7 cellular contexts compared by ENCODE assay signal in the genomic region with DNA sequence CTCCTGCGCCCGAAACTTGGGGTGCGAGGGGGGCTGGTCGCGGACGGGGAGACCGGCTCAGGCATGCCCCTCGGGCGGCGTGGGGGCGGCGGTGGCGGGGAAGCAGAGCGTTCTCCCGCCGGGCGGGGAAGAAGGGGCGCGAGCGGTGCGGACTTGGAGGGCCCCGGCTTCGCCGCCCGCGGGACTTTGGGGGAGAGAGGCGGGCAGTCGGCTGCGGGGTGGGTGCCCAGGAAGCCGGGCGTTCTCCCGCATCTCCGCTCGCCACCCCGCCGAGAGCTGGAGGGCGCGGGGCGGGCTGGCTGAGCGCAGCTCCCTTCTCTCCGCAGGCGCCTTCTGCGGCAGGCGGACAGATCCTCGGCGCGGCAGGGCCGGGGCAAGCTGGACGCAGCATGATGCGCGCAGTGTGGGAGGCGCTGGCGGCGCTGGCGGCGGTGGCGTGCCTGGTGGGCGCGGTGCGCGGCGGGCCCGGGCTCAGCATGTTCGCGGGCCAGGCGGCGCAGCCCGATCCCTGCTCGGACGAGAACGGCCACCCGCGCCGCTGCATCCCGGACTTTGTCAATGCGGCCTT.
DNase-seq lines count a peak whose midpoint lies in the region; ATAC-seq and TF ChIP-seq lines count a peak whose summit lies in the region.

No MANE protein-coding gene starts in this region.

- no peak for TF ChIP-seq CTCF in RWPE1 (conservative IDR thresholded peaks at IDR 0.05; ENCODE audit: low read depth)

- peaks cover 63 to 65% of the 10 kb centered on the region in 2 donors for H3K27me3 Mint-ChIP-seq in effector memory CD8-positive, alpha-beta T cell

- peak overlapping the region; percentile 32 for H3K9ac ChIP-seq in mucosa of stomach (ENCODE audit: low read length)

- peak overlapping the region in 1 of 2 donors; percentile 85 for H3K27ac Mint-ChIP-seq in effector memory CD8-positive, alpha-beta T cell

- peaks cover 23% of the 10 kb centered on the region for H3K4me1 ChIP-seq in mucosa of stomach (ENCODE audit: control insufficient read depth, insufficient read depth, low read length)

- peak overlapping the region; percentile 53; the same call in 1 of the 2 replicates for H3K27ac ChIP-seq in RWPE1

- POLR2A ChIA-PET in RWPE1 (lab: Yijun Ruan, JAX; ENCODE audit: low non-redundant PET), result no interaction called here

- no peaks in the 10 kb centered on the region for H3K36me3 Mint-ChIP-seq in effector memory CD8-positive, alpha-beta T cell (ENCODE audit: insufficient read depth)

- CTCF ChIA-PET in RWPE1 (lab: Yijun Ruan, JAX), result interaction anchor here (0.6 kb wide), 1 partner anchor 707 kb away, joined by 3 read pairs; no protein-coding TSS in a partner anchor

- peaks cover 3 to 5% of the 10 kb centered on the region in 2 donors for H3K4me1 Mint-ChIP-seq in effector memory CD8-positive, alpha-beta T cell (ENCODE audit: low read depth in 2 of 2)

- H3K27me3 ChIP-seq in mucosa of stomach (ENCODE audit: control insufficient read depth, insufficient read depth, low read length), result peaks cover 41% of the 10 kb centered on the region

- ATAC-seq in GM18907 (IDR thresholded peaks at IDR 0.05; ENCODE audit: unreplicated experiment) (peak; percentile 9), GM18870 (IDR thresholded peaks at IDR 0.05; ENCODE audit: unreplicated experiment) (no peak), GM19351 (IDR thresholded peaks at IDR 0.05; ENCODE audit: unreplicated experiment) (no peak)
- no peak for ATAC-seq in effector memory CD8-positive, alpha-beta T cell (replicated peaks)

- DNase-seq in RWPE1 (ENCODE audit: low spot score), result peak; percentile 24
- no peak for DNase-seq in effector memory CD8-positive, alpha-beta T cell
- DNase-seq in NCI-H2029 treated with DMSO at 0.1 percent for 48 hours (lab: John Stamatoyannopoulos, UW), result no peak

- H3K36me3 ChIP-seq in mucosa of stomach (ENCODE audit: control insufficient read depth, insufficient read depth, low read length), result no peaks in the 10 kb centered on the region

- H3K9me3 Mint-ChIP-seq in effector memory CD8-positive, alpha-beta T cell, result no peaks in the 10 kb centered on the region

- no peaks in the 10 kb centered on the region for H3K9me3 ChIP-seq in mucosa of stomach (ENCODE audit: control insufficient read depth, low read length)

- H3K4me3 Mint-ChIP-seq in effector memory CD8-positive, alpha-beta T cell, result peak overlapping the region; percentile 85

- H3K4me3 ChIP-seq in mucosa of stomach (ENCODE audit: low read length), result no peak overlapping the region
